In the genomic region with DNA sequence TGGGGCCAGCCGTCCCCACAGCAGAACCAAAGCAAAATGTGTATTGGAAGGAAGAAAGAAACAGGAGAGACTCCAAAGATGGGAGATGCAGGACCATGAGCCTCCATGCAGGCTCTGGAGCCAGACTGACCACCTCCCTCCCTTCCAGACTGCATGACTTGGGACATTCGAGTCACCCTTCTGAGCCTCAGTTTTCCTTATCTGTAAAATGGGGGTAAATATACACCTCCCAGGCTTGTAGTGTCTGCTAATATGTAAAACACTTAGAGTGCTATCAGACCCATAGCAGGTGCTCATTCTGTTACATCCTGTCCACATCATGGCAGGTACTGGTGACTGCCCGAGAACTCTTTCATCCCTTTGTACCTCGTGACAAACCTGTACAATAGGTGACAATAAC, we compare ENCODE assay signal across 28 cellular contexts.
"Had no signal": no experiment of that assay in that cellular context is flagged by ENCODE, and none has a peak within 500 bp of the region (broad histone marks: within the 10 kb centered on the region; RNA-seq: fewer than 3 reads in every experiment).

No MANE protein-coding gene starts in this region.

- ATAC-seq: esophagus mucosa; gastrocnemius medialis; left lobe of liver; naive thymus-derived CD4-positive, alpha-beta T cell; stimulated activated memory B cell treated with anti-CD40 and anti-IgM and Interleukin-4, amounts not matched to agents 10 μg/mL and 1 μg/mL and 100 μg/mL, for 72 hours; upper lobe of right lung had no signal

- H3K27me3 ChIP-seq: colonic mucosa, gastrocnemius medialis, right atrium auricular region, sigmoid colon, suprapubic skin, transverse colon, upper lobe of right lung, uterus had no signal

- FAIRE-seq: kidney had no signal

- H3K36me3 ChIP-seq: colonic mucosa, gastrocnemius medialis, prostate gland, right atrium auricular region, sigmoid colon, suprapubic skin, transverse colon, upper lobe of right lung, uterus had no signal

- H3K9me3 Mint-ChIP-seq: dendritic cell treated with granulocyte-macrophage colony-stimulating factor and Interleukin-4, amounts not matched to agents 40 ng/mL and 50 ng/mL, for 4 days; endodermal cell; nephron progenitor cell; stimulated activated memory B cell treated with anti-CD40 and anti-IgM and Interleukin-4, amounts not matched to agents 10 μg/mL and 1 μg/mL and 100 μg/mL, for 72 hours; stimulated activated naive CD8-positive, alpha-beta T cell treated with anti-CD3 and anti-CD28 coated beads, Interleukin-15, Interleukin-2, amounts not matched to agents 100 ng/mL and 50 ng/mL, for 24 hours had no signal

- H3K27me3 Mint-ChIP-seq: dendritic cell treated with granulocyte-macrophage colony-stimulating factor and Interleukin-4, amounts not matched to agents 40 ng/mL and 50 ng/mL, for 4 days; naive thymus-derived CD4-positive, alpha-beta T cell; stimulated activated memory B cell treated with anti-CD40 and anti-IgM and Interleukin-4, amounts not matched to agents 10 μg/mL and 1 μg/mL and 100 μg/mL, for 72 hours; stimulated activated naive CD8-positive, alpha-beta T cell treated with anti-CD3 and anti-CD28 coated beads, Interleukin-15, Interleukin-2, amounts not matched to agents 100 ng/mL and 50 ng/mL, for 24 hours had no signal

- H3K9me3 ChIP-seq: colonic mucosa, gastrocnemius medialis, prostate gland, right atrium auricular region, sigmoid colon, suprapubic skin, transverse colon, upper lobe of right lung, uterus had no signal

- H3K4me1 ChIP-seq: colonic mucosa, prostate gland, right atrium auricular region, suprapubic skin, transverse colon, upper lobe of right lung, uterus had no signal

- H3K4me1 Mint-ChIP-seq: endodermal cell had no signal

- H3K4me3 Mint-ChIP-seq: dendritic cell treated with granulocyte-macrophage colony-stimulating factor and Interleukin-4, amounts not matched to agents 40 ng/mL and 50 ng/mL, for 4 days; endodermal cell; naive thymus-derived CD4-positive, alpha-beta T cell; nephron progenitor cell; stimulated activated memory B cell treated with anti-CD40 and anti-IgM and Interleukin-4, amounts not matched to agents 10 μg/mL and 1 μg/mL and 100 μg/mL, for 72 hours; stimulated activated naive CD8-positive, alpha-beta T cell treated with anti-CD3 and anti-CD28 coated beads, Interleukin-15, Interleukin-2, amounts not matched to agents 100 ng/mL and 50 ng/mL, for 24 hours had no signal

- H3K27ac Mint-ChIP-seq: dendritic cell treated with granulocyte-macrophage colony-stimulating factor and Interleukin-4, amounts not matched to agents 40 ng/mL and 50 ng/mL, for 4 days; endodermal cell; naive thymus-derived CD4-positive, alpha-beta T cell; nephron progenitor cell; stimulated activated memory B cell treated with anti-CD40 and anti-IgM and Interleukin-4, amounts not matched to agents 10 μg/mL and 1 μg/mL and 100 μg/mL, for 72 hours; stimulated activated naive CD8-positive, alpha-beta T cell treated with anti-CD3 and anti-CD28 coated beads, Interleukin-15, Interleukin-2, amounts not matched to agents 100 ng/mL and 50 ng/mL, for 24 hours had no signal

- DNase-seq: colonic mucosa; effector CD8-positive, alpha-beta T cell; endodermal cell; foreskin fibroblast; gastrocnemius medialis; head of caudate nucleus; kidney; mesenchymal stem cell; midbrain; naive thymus-derived CD4-positive, alpha-beta T cell; nephron progenitor cell; nucleus accumbens; sigmoid colon; stimulated activated CD4-positive, alpha-beta T cell treated with anti-CD3 and anti-CD28 coated beads, Interleukin-2, amount 100 ng/mL, for 24 hours; stimulated activated CD4-positive, alpha-beta T cell treated with anti-CD3 and anti-CD28 coated beads, Interleukin-4, amount 100 ng/mL, for 4 hours; transverse colon; upper lobe of right lung; uterus had no signal

- H3K4me3 ChIP-seq: colonic mucosa, gastrocnemius medialis, lung, prostate gland, right atrium auricular region, sigmoid colon, suprapubic skin, transverse colon, upper lobe of right lung, uterus had no signal

- H3K27ac ChIP-seq: colonic mucosa, epithelial cell of prostate, gastrocnemius medialis, prostate gland, right atrium auricular region, sigmoid colon, suprapubic skin, transverse colon, upper lobe of right lung, uterus had no signal
